In genomic region chr11:122656073-122656630, GRCh38 we compare ENCODE assay signal across 8 cellular contexts. TPM values are rescaled to one million over a fixed set of nuclear protein-coding genes. Genes with fewer than 3 reads are reported as not detected.
DNase-seq lines count a peak whose midpoint lies in the region; ATAC-seq and TF ChIP-seq lines count a peak whose summit lies in the region.

No MANE protein-coding gene starts in this region.

- H3K27ac ChIP-seq in iPS DF 6.9 (ENCODE audit: low read length): no peak overlapping the region

- H3K27me3 ChIP-seq in BJ (ENCODE audit: control insufficient read depth, insufficient read depth, low read length) (no peaks in the 10 kb centered on the region), iPS DF 6.9 (ENCODE audit: control insufficient read depth, insufficient read depth, low read length) (no peaks in the 10 kb centered on the region; the same call in 1 of the 2 replicates)

- no peaks in the 10 kb centered on the region for H3K9me3 ChIP-seq in iPS DF 6.9 (ENCODE audit: control insufficient read depth, insufficient read depth, low read length)

- CTCF ChIA-PET in BJ (lab: Yijun Ruan, JAX): interaction anchor here (0.6 to 2.0 kb wide), 10 partner anchors 15 to 197 kb away, joined by 3 to 12 read pairs (median 3); no protein-coding TSS in a partner anchor

- POLR2A ChIA-PET in BJ (lab: Charles Lee): interaction anchor here (0.6 to 1.0 kb wide), 4 partner anchors 8 to 82 kb away, joined by 3 to 5 read pairs (median 4); no protein-coding TSS in a partner anchor

- TF ChIP-seq CTCF in BJ (IDR thresholded peaks at IDR 0.05; ENCODE audit: insufficient read depth, low read depth, low read length): no peak

- DNase-seq in BJ (ENCODE audit: low read depth) (no peak), T-helper 1 cell (peak in 4 of 5 donors; percentile 15 to 38 (median 32)), amygdala (lab: John Stamatoyannopoulos, UW) (peak in 33 of 56 donors; percentile 30 to 81 (median 59)), iPS DF 6.9 (ENCODE audit: low read depth, low spot score) (no peak), skeletal muscle cell (ENCODE audit: low read depth) (no peak)
- no peak for DNase-seq in NK-92 treated with Interleukin-12 subunit alpha and Interleukin-12 subunit beta, amount 100 ng/mL, for 24 hours (lab: John Stamatoyannopoulos, UW)

- H3K4me1 ChIP-seq in iPS DF 6.9 (ENCODE audit: control insufficient read depth, insufficient read depth, low read length): no peaks in the 10 kb centered on the region

- H3K36me3 ChIP-seq in BJ (ENCODE audit: control insufficient read depth, insufficient read depth, low read length): no peaks in the 10 kb centered on the region
- no peaks in the 10 kb centered on the region for H3K36me3 ChIP-seq in iPS DF 6.9 (ENCODE audit: control insufficient read depth, insufficient read depth, low read length)

- WGBS in iPS DF 6.9 (ENCODE audit: insufficient coverage, insufficient read length): no CpG with 5 or more reads among the region's 66 CpGs

- ATAC-seq in GM19452 (IDR thresholded peaks at IDR 0.05; ENCODE audit: unreplicated experiment): peak; percentile 50
- ATAC-seq in HG03520 (IDR thresholded peaks at IDR 0.05; ENCODE audit: unreplicated experiment): peak; percentile 54

- peak overlapping the region; percentile 90 for H3K4me3 ChIP-seq in BJ (ENCODE audit: low read depth, low read length)
- peak overlapping the region; percentile 89 for H3K4me3 ChIP-seq in iPS DF 6.9 (ENCODE audit: low read length)
- H3K4me3 ChIP-seq in skeletal muscle cell (ENCODE audit: low read depth, low read length): peak overlapping the region; percentile 88

RNA-seq across cellular contexts. Expression of gene UBASH3B, which starts 0.6 kb away (rescaled TPM):
- 22.2 and 28.4 TPM in 2 replicates for polyA plus RNA-seq in BJ (2011; rRNA removed)
- polyA minus RNA-seq in BJ (2011; rRNA and poly(A)+ RNA removed): 52.9 and 101 TPM in 2 replicates

Comparison
In these comparisons a context has a peak if more than half of its experiments do, and no peak if none do; other contexts are left out.
1. DNase-seq: peak in T-helper 1 cell (4 of 5) and amygdala (33 of 56); none in BJ (single experiment), iPS DF 6.9 (single experiment), skeletal muscle cell (single experiment) and NK-92 treated with Interleukin-12 subunit alpha and Interleukin-12 subunit beta, amount 100 ng/mL, for 24 hours (single experiment).
2. Peak in every context shown above with its lines, with median percentiles within 50 percentile points of each other: H3K4me3 ChIP-seq.